In genomic region chr6:90078513-90079289, GRCh38 we compare ENCODE assay signal across 1 cellular context.
TF ChIP-seq lines count a peak whose summit lies in the region.

No MANE protein-coding gene starts in this region.

TF ChIP-seq in WTC11, 78 proteins besides CTCF, POLR2A, EP300 and RAD21 (continued from another document):
- TF ChIP-seq PRDM15 (CRISPR knock-in tag; IDR thresholded peaks at IDR 0.05), result no peak
- TF ChIP-seq GABPB1 (CRISPR knock-in tag; IDR thresholded peaks at IDR 0.05), result no peak
